ENCODE assay signal across 8 cellular contexts in genomic region chr17:36937001-36937960, GRCh38. TPM values are rescaled to one million over a fixed set of nuclear protein-coding genes. Genes with fewer than 3 reads are reported as not detected.
A peak's percentile ranks its signal among the peaks of the same experiment; 100 is the strongest.
DNase-seq lines count a peak whose midpoint lies in the region; ATAC-seq, FAIRE-seq and TF ChIP-seq lines count a peak whose summit lies in the region.

LHX1 (plus strand) TSS chr17:36937475; CDS start chr17:36938198, 723 bp downstream.

- TF ChIP-seq CTCF in GM12878 (IDR thresholded peaks at IDR 0.05 in 2 of 3, conservative IDR thresholded peaks at IDR 0.05 in 1 of 3; ENCODE audit: control insufficient read depth in 2 of 3, extremely low read depth in 1 of 3, insufficient read depth in 1 of 3, low read depth in 3 of 3, low read length in 3 of 3) (no peak), nephron progenitor cell (IDR thresholded peaks at IDR 0.05) (no peak)

- no peak for TF ChIP-seq RAD21 in GM12878 (IDR thresholded peaks at IDR 0.05; ENCODE audit: insufficient read depth, low read depth, low read length)

- H3K4me1 ChIP-seq in GM12878 (ENCODE audit: control insufficient read depth, insufficient read depth, low read length): no peaks in the 10 kb centered on the region

- ATAC-seq in GM12878 (no peak), HG02759 (IDR thresholded peaks at IDR 0.05; ENCODE audit: unreplicated experiment) (no peak)

- intact Hi-C loops in GM12878 (cut with micrococcal nuclease; ENCODE audit: unreplicated experiment): no loop called here

- no peak within 1 kb of the TSS for H2AFZ ChIP-seq in GM12878 (ENCODE audit: control insufficient read depth, low read depth, low read length)

- POLR2A ChIA-PET in GM12878 (lab: Charles Lee): interaction anchor here (0.7 kb wide), 1 partner anchor 12 kb away, joined by 3 read pairs; no protein-coding TSS in a partner anchor

- H3K4me1 Mint-ChIP-seq in nephron progenitor cell: peaks cover 77% of the 10 kb centered on the region

- H3K9ac ChIP-seq in GM12878 (ENCODE audit: control insufficient read depth, insufficient read depth, low read length): no peak within 1 kb of the TSS

- BruUV-seq in GM12878 (replicated peaks; lab: Mats Ljungman, UMichigan): no TSS peak

- peak within 1 kb of the TSS; percentile 33; the same call in 1 of the 2 replicates for H3K4me2 ChIP-seq in GM12878 (ENCODE audit: control insufficient read depth, insufficient read depth)

- H3K9me3 ChIP-seq in GM12878 (replicated peaks; ENCODE audit: control insufficient read depth, insufficient read depth, low read length): no peaks in the 10 kb centered on the region; the same call in 2 of the 3 replicates

- H4K20me1 ChIP-seq in GM12878 (ENCODE audit: control insufficient read depth, insufficient read depth): no peaks in the 10 kb centered on the region

- no peaks in the 10 kb centered on the region for H3K9me3 Mint-ChIP-seq in nephron progenitor cell

- RAD21 ChIA-PET in GM12878 (lab: Charles Lee; ENCODE audit: unreplicated experiment): interaction anchor here (0.7 kb wide), 1 partner anchor 11 kb away, joined by 3 read pairs; no protein-coding TSS in a partner anchor

- DNase-seq in D341Med (ENCODE audit: low spot score) (peak; percentile 70), Kasumi-1 (lab: John Stamatoyannopoulos, UW) (peak; percentile 19 to 41), GM12878 (ENCODE audit: low read depth, low spot score) (no peak), nephron progenitor cell (no peak), SW480 (ENCODE audit: low spot score) (no peak), C1 segment of cervical spinal cord (lab: John Stamatoyannopoulos, UW) (no peak)
- no peak for DNase-seq in effector CD8-positive, alpha-beta T cell (lab: John Stamatoyannopoulos, UW)

- peaks cover 56 to 70% of the 10 kb centered on the region in 2 experiments for H3K27me3 ChIP-seq in GM12878 (replicated peaks in 1 of 2; ENCODE audit: control insufficient read depth in 2 of 2, insufficient read depth in 2 of 2, low read length in 1 of 2)

- H3K27ac ChIP-seq in GM12878 (ENCODE audit: control insufficient read depth, insufficient read depth): no peak within 1 kb of the TSS

- no peaks in the 10 kb centered on the region for H3K36me3 ChIP-seq in GM12878 (ENCODE audit: control insufficient read depth in 2 of 2, insufficient read depth in 2 of 2, low read length in 1 of 2)

- no peak for TF ChIP-seq EP300 in GM12878 (IDR thresholded peaks at IDR 0.05; ENCODE audit: borderline replicate concordance in 1 of 2, control insufficient read depth in 1 of 2, low read depth in 2 of 2, low read length in 2 of 2)

- no peak for FAIRE-seq in GM12878 (lab: Jason Lieb, UNC)

- H3K79me2 ChIP-seq in GM12878 (ENCODE audit: control insufficient read depth, insufficient read depth, low read length): no peaks in the 10 kb centered on the region

- peak within 1 kb of the TSS; percentile 90 for H3K4me3 Mint-ChIP-seq in nephron progenitor cell

- H3K27me3 Mint-ChIP-seq in nephron progenitor cell (ENCODE audit: low read depth, poor library complexity): peaks cover 100% of the 10 kb centered on the region

- TF ChIP-seq POLR2A in GM12878 (IDR thresholded peaks at IDR 0.05; ENCODE audit: low read depth, low read length): no peak

- 15% methylated on average over 69 of the region's 75 CpGs for WGBS in GM12878 (ENCODE audit: insufficient coverage, insufficient replicate concordance, low lambda C conversion rate, missing lambda C conversion rate)

- H3K27ac Mint-ChIP-seq in nephron progenitor cell: no peak within 1 kb of the TSS

- SMC1A ChIA-PET in GM12878 (lab: Charles Lee; ENCODE audit: uncharacterized antibody, unreplicated experiment): no interaction called here

- H3K36me3 Mint-ChIP-seq in nephron progenitor cell (ENCODE audit: low read depth): no peaks in the 10 kb centered on the region

- in situ Hi-C loops in GM12878 (cut with MboI): no loop called here

- CTCF ChIA-PET in GM12878 (lab: Yijun Ruan, JAX): no interaction called here

- H3K4me3 ChIP-seq in GM12878: 0 out of 2 replicates have a peak within 1 kb of the TSS, but pooled peaks have one; percentile 27

TF ChIP-seq in GM12878, 131 proteins besides CTCF, POLR2A, EP300 and RAD21:
- TF ChIP-seq SUZ12 (IDR thresholded peaks at IDR 0.05; ENCODE audit: unreplicated experiment): peak; percentile 53
- peak; percentile 66; the same call in 1 of the 2 replicates for TF ChIP-seq EZH2 (IDR thresholded peaks at IDR 0.05; ENCODE audit: borderline replicate concordance, control insufficient read depth, low read depth, low read length)
- TF ChIP-seq ETV6 (conservative IDR thresholded peaks at IDR 0.05 in 1 of 2, IDR thresholded peaks at IDR 0.05 in 1 of 2; ENCODE audit: borderline replicate concordance in 1 of 2, low read depth in 1 of 2): no peak
- TF ChIP-seq STAT3 (IDR thresholded peaks at IDR 0.05; ENCODE audit: low read depth, low read length): no peak

RNA-seq across cellular contexts. Expression of gene LHX1, which starts in this region (rescaled TPM):
- total RNA-seq in GM12878 (2013; cell fraction: nucleolus; rRNA removed): not detected in 2 replicates
- not detected in 2 replicates for total RNA-seq in GM12878 (2014; rRNA removed)
- not detected in 2 replicates for total RNA-seq in GM12878 (2014; rRNA removed; fragmentation: Illumina TruSeq; extraction: Trizol)
- not detected in 2 replicates for total RNA-seq in GM12878 (2021)
- polyA plus RNA-seq in GM12878 (2011; ENCODE audit: low read depth): not detected
- polyA plus RNA-seq in GM12878 (2011; rRNA removed): not detected in 2 replicates
- polyA plus RNA-seq in GM12878 (2011; cell fraction: cytosol; rRNA removed): not detected in 2 replicates
- not detected in 2 replicates for polyA plus RNA-seq in GM12878 (2011; cell fraction: nucleus; rRNA removed)
- 0.07 and 0.21 TPM in 2 replicates for polyA plus RNA-seq in GM12878 (2012)
- not detected in 2 replicates for polyA plus RNA-seq in GM12878 (2014; fragmentation: Illumina TruSeq; extraction: Trizol)
- polyA plus RNA-seq in GM12878 (2014; fragmentation: Nextera tagmentation; extraction: Ambion mirVana): not detected
- not detected in 2 replicates for polyA plus RNA-seq in GM12878 (2014; rRNA removed)
- not detected for polyA plus RNA-seq in GM12878 (2016; fragmentation: Nextera tagmentation; extraction: Ambion mirVana)
- not detected in 2 replicates for polyA minus RNA-seq in GM12878 (2011; rRNA and poly(A)+ RNA removed)
- not detected in 2 replicates for polyA minus RNA-seq in GM12878 (2011; cell fraction: cytosol; rRNA and poly(A)+ RNA removed)
- not detected in 2 replicates for polyA minus RNA-seq in GM12878 (2011; cell fraction: nucleus; rRNA and poly(A)+ RNA removed)

Comparison
In these comparisons a context has a peak if more than half of its experiments do, and no peak if none do; other contexts are left out.
1. DNase-seq: peak in D341Med (single experiment) and Kasumi-1 (2 of 2); none in GM12878 (single experiment), nephron progenitor cell (single experiment), SW480 (single experiment), effector CD8-positive, alpha-beta T cell (single experiment) and C1 segment of cervical spinal cord (0 of 14).